Comparison of ENCODE assay signal across 8 cellular contexts in the genomic region with DNA sequence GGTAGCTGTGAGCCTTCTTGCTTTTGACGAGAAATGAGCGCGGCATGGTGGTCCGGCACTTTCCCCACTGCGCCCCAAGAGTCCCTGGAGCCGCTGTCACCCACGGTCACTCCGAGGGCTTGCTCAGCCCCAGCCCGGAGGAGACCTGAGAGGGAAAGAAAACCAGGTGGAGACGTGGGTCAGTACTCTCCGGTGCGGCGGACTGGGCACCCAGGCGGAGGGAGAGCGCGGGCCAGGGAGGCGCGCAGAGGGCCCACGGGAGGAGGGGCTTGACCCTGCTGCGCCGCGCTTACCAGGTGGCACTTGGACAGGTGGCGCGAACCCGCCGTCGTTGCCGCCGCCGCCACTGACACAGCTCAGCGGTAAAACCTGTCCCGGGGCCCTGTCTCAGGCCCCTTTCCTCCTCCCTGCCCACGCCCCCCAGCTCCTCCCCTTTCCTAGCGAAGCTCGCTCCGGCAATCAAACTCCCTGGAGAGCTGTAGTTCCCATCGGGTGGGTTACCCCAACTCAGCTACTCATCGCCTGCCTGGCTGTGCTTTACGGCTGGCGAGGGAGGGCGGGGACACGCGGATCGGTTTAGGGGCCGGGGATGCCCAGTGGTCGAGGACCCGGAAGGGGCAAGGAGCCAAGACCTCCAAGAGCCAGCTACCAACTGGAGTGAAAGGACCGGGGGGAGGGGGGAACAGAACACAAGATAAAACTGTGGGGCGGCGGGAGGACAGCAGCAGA. TPM values are rescaled to one million over a fixed set of nuclear protein-coding genes. Genes with fewer than 3 reads are reported as not detected.
A peak's percentile ranks its signal among the peaks of the same experiment; 100 is the strongest.
DNase-seq lines count a peak whose midpoint lies in the region; ATAC-seq lines count a peak whose summit lies in the region.

No MANE protein-coding gene starts in this region.

- no peak for ATAC-seq in HG03025 (IDR thresholded peaks at IDR 0.05; ENCODE audit: low FRiP score, unreplicated experiment)

- DNase-seq in NK-92 treated with Interleukin-12 subunit alpha and Interleukin-12 subunit beta, amount 100 ng/mL, for 24 hours (lab: John Stamatoyannopoulos, UW): peak; percentile 69
- DNase-seq in NK-92 (lab: John Stamatoyannopoulos, UW; ENCODE audit: unreplicated experiment) (no peak), NCI-H774 (lab: John Stamatoyannopoulos, UW) (peak; percentile 46), activated T-cell treated with anti-CD3 and anti-CD28 coated beads for 48 hours (ENCODE audit: low read depth) (peak; percentile 71), immature natural killer cell (peak; percentile 34 to 36 (median 36)), H4 (ENCODE audit: low spot score) (no peak)
- DNase-seq in stimulated activated CD4-positive, alpha-beta T cell treated with anti-CD3 and anti-CD28 coated beads, Interleukin-4, amount 100 ng/mL, for 48 hours (ENCODE audit: low read depth in 2 of 2): peak; percentile 68 to 72

- peaks cover 13 to 26% (median 17%) of the 10 kb centered on the region in 3 donors for H3K27me3 Mint-ChIP-seq in immature natural killer cell (ENCODE audit: low read depth in 3 of 3)

- peaks cover 40 to 51% of the 10 kb centered on the region in 2 donors for H3K4me1 Mint-ChIP-seq in immature natural killer cell

- H3K4me3 Mint-ChIP-seq in immature natural killer cell: peak overlapping the region; percentile 90 to 97 (median 95)

- peak overlapping the region; percentile 76 to 93 (median 88) for H3K27ac Mint-ChIP-seq in immature natural killer cell

- peaks cover 14 to 20% (median 18%) of the 10 kb centered on the region in 3 donors for H3K36me3 Mint-ChIP-seq in immature natural killer cell

- H3K9me3 Mint-ChIP-seq in immature natural killer cell: no peaks in the 10 kb centered on the region

RNA-seq across cellular contexts. Expression of a gene that starts 3.1 kb away (rescaled TPM):
- polyA plus RNA-seq in immature natural killer cell: 10 to 100 TPM; 17.8 to 47.4 (median 27.2) TPM
- 0.17 and 0.80 TPM in 2 replicates for total RNA-seq in H4 (2014; rRNA removed; shearing (Covaris generic))

Comparison
In these comparisons a context has a peak if more than half of its experiments do, and no peak if none do; other contexts are left out.
1. DNase-seq: peak in NK-92 treated with Interleukin-12 subunit alpha and Interleukin-12 subunit beta, amount 100 ng/mL, for 24 hours (single experiment), NCI-H774 (single experiment), activated T-cell treated with anti-CD3 and anti-CD28 coated beads for 48 hours (single experiment), immature natural killer cell (3 of 3) and stimulated activated CD4-positive, alpha-beta T cell treated with anti-CD3 and anti-CD28 coated beads, Interleukin-4, amount 100 ng/mL, for 48 hours (2 of 2); none in NK-92 (single experiment) and H4 (single experiment).